10 cellular contexts compared by ENCODE assay signal in genomic region chr17:50161911-50162288, GRCh38. TPM values are rescaled to one million over a fixed set of nuclear protein-coding genes. Genes with fewer than 3 reads are reported as not detected.
A peak's percentile ranks its signal among the peaks of the same experiment; 100 is the strongest.
DNase-seq lines count a peak whose midpoint lies in the region; ATAC-seq and TF ChIP-seq lines count a peak whose summit lies in the region.
"Had no signal": no experiment of that assay in that cellular context is flagged by ENCODE, and none has a peak within 500 bp of the region (broad histone marks: within the 10 kb centered on the region; RNA-seq: fewer than 3 reads in every experiment).

No MANE protein-coding gene starts in this region.

- H3K27me3 ChIP-seq in mesendoderm (ENCODE audit: insufficient read depth, low read length, poor library complexity) = no peaks in the 10 kb centered on the region
- H3K27me3 ChIP-seq in transverse colon = no peaks in the 10 kb centered on the region

- H3K36me3 ChIP-seq in mesendoderm (ENCODE audit: control insufficient read depth, insufficient read depth, low read length) (no peaks in the 10 kb centered on the region), transverse colon (no peaks in the 10 kb centered on the region)

- peak overlapping the region; percentile 34 for H3K4me2 ChIP-seq in mesendoderm (ENCODE audit: low read length)

- H3K9me3 ChIP-seq in transverse colon = no peaks in the 10 kb centered on the region

- no peak overlapping the region for H4K5ac ChIP-seq in mesendoderm (ENCODE audit: low read length)

- no peak overlapping the region for H4K8ac ChIP-seq in mesendoderm (ENCODE audit: low read depth, low read length)

- DNase-seq in activated naive CD4-positive, alpha-beta T cell treated with Interleukin-2 at 50 U/mL for 16 hours = no peak
- DNase-seq in mesendoderm (no peak), transverse colon (no peak), MV-4-11 (lab: John Stamatoyannopoulos, UW) (no peak), kidney glomerular epithelial cell (lab: John Stamatoyannopoulos, UW) (no peak)

- in situ Hi-C loops in transverse colon (cut with MboI; ENCODE audit: low pct_ligation_motif_present in 1 of 4, low pct_unique_long_range_greater_than_20kb in 1 of 4, low sequenced_read_pairs in 3 of 4) = no loop called here

- no peak overlapping the region for H3K23ac ChIP-seq in mesendoderm (ENCODE audit: low read length)

- TF ChIP-seq CTCF in transverse colon (IDR thresholded peaks at IDR 0.05) = no peak

- H3K4me3 Mint-ChIP-seq in activated naive CD4-positive, alpha-beta T cell treated with anti-CD3 and anti-CD28 coated beads, Interleukin-2, amount 50 U/mL, for 24 hours = peak overlapping the region; percentile 80

- no peak for TF ChIP-seq POLR2A in transverse colon (IDR thresholded peaks at IDR 0.05)

- H3K4ac ChIP-seq in mesendoderm (ENCODE audit: low read depth, low read length) = no peak overlapping the region

- H3K27ac Mint-ChIP-seq in activated naive CD4-positive, alpha-beta T cell treated with anti-CD3 and anti-CD28 coated beads, Interleukin-2, amount 50 U/mL, for 24 hours = peak overlapping the region; percentile 89

- H3K4me1 Mint-ChIP-seq in activated naive CD4-positive, alpha-beta T cell treated with anti-CD3 and anti-CD28 coated beads, Interleukin-2, amount 50 U/mL, for 24 hours = peaks cover 38% of the 10 kb centered on the region

- H3K27me3 Mint-ChIP-seq in activated naive CD4-positive, alpha-beta T cell treated with anti-CD3 and anti-CD28 coated beads, Interleukin-2, amount 50 U/mL, for 24 hours = no peaks in the 10 kb centered on the region

- no peaks in the 10 kb centered on the region for H3K9me3 Mint-ChIP-seq in activated naive CD4-positive, alpha-beta T cell treated with anti-CD3 and anti-CD28 coated beads, Interleukin-2, amount 50 U/mL, for 24 hours

- H3K79me2 ChIP-seq in mesendoderm (ENCODE audit: control insufficient read depth, insufficient read depth, low read length) = no peaks in the 10 kb centered on the region

- H2BK15ac ChIP-seq in mesendoderm (replicated peaks; ENCODE audit: low read depth) = no peak overlapping the region

- H2BK120ac ChIP-seq in mesendoderm (ENCODE audit: low read depth, low read length) = no peak overlapping the region

- no peaks in the 10 kb centered on the region for H3K4me1 ChIP-seq in mesendoderm (ENCODE audit: control insufficient read depth, low read depth, low read length)
- H3K4me1 ChIP-seq in transverse colon = peaks cover 0 to 19% (median 12%) of the 10 kb centered on the region in 4 donors

- no peak for ATAC-seq in GM21786 (IDR thresholded peaks at IDR 0.05; ENCODE audit: unreplicated experiment)

- H3K27ac ChIP-seq in angular gyrus (ENCODE audit: low read depth, low read length) = peak overlapping the region; percentile 24
- no peak overlapping the region for H3K27ac ChIP-seq in mesendoderm (ENCODE audit: low read depth, low read length)
- H3K27ac ChIP-seq in transverse colon = peak overlapping the region in 3 of 4 donors; percentile 45 to 79 (median 68)
- H3K27ac ChIP-seq: epithelial cell of prostate had no signal

- H3K18ac ChIP-seq in mesendoderm (ENCODE audit: low read length) = no peak overlapping the region

- H3K9ac ChIP-seq in mesendoderm (ENCODE audit: low read length) = peak overlapping the region; percentile 16

- no peaks in the 10 kb centered on the region for H3K79me1 ChIP-seq in mesendoderm (ENCODE audit: low read length)

- no peaks in the 10 kb centered on the region for H3K36me3 Mint-ChIP-seq in activated naive CD4-positive, alpha-beta T cell treated with anti-CD3 and anti-CD28 coated beads, Interleukin-2, amount 50 U/mL, for 24 hours

- H2AK5ac ChIP-seq in mesendoderm (ENCODE audit: low read length) = no peak overlapping the region

- peak overlapping the region; percentile 54 for H3K56ac ChIP-seq in mesendoderm (ENCODE audit: low read length)

- H2BK5ac ChIP-seq in mesendoderm (ENCODE audit: low read length) = no peak overlapping the region

- WGBS in mesendoderm (ENCODE audit: extremely low coverage, insufficient coverage, low lambda C conversion rate) = no CpG with 5 or more reads among the region's 16 CpGs
- WGBS in transverse colon (ENCODE audit: low coverage in 1 of 2), 2 donors = 50 to 55% methylated on average over 15 to 16 of the region's 16 CpGs

- H3K4me3 ChIP-seq in mesendoderm (ENCODE audit: low read length) = no peak overlapping the region
- H3K4me3 ChIP-seq in transverse colon = peak overlapping the region in 1 of 4 donors; percentile 51

- no peak for TF ChIP-seq EP300 in transverse colon (IDR thresholded peaks at IDR 0.05; ENCODE audit: low read depth)

- intact Hi-C loops in transverse colon (cut with DNase I; ENCODE audit: low total_unique reads) = no loop called here

RNA-seq across cellular contexts. Expression of gene SGCA, which starts 3.9 kb away (rescaled TPM):
- polyA plus RNA-seq in mesendoderm (2013, experiment 1 of 2) = 0.07 TPM
- 0.13 TPM for polyA plus RNA-seq in mesendoderm (2013, experiment 2 of 2)
- 10 to 100 TPM in 1 of 4 donors, 1 to 10 TPM in 3; 3.7 to 65.3 (median 7.6) TPM for total RNA-seq in transverse colon
- total RNA-seq: M059J had no signal

RNA-seq across cellular contexts. Expression of gene PPP1R9B, which starts 11.4 kb away (rescaled TPM):
- polyA plus RNA-seq in mesendoderm (2013, experiment 1 of 2) = 2.9 TPM
- 2.9 TPM for polyA plus RNA-seq in mesendoderm (2013, experiment 2 of 2)
- 10 to 100 TPM; 19.0 to 29.9 (median 27.7) TPM for total RNA-seq in transverse colon

RNA-seq across cellular contexts. Expression of gene SAMD14, which starts 31.9 kb away (rescaled TPM):
- polyA plus RNA-seq in mesendoderm (2013, experiment 1 of 2) = 1.2 TPM
- polyA plus RNA-seq in mesendoderm (2013, experiment 2 of 2) = 1.1 TPM
- total RNA-seq in transverse colon = 1 to 10 TPM in 1 of 4 donors, under 1 TPM in 2, not detected in 1; 0.14 to 1.8 (median 0.32) TPM

RNA-seq across cellular contexts. Expression of gene COL1A1, which starts 39.5 kb away (rescaled TPM):
- 14.5 TPM for polyA plus RNA-seq in mesendoderm (2013, experiment 1 of 2)
- 15.0 TPM for polyA plus RNA-seq in mesendoderm (2013, experiment 2 of 2)
- 100 to 1,000 TPM in 2 of 4 donors, 10 to 100 TPM in 2; 13.0 to 210 (median 79.8) TPM for total RNA-seq in transverse colon
